ENCODE assay signal across 1 cellular context in genomic region chr15:42133892-42134502, GRCh38.
TF ChIP-seq lines count a peak whose summit lies in the region.

No MANE protein-coding gene starts in this region.

TF ChIP-seq in K562, 482 proteins besides CTCF, POLR2A, EP300 and RAD21 (continued from another document):
- TF ChIP-seq ZMIZ1 (IDR thresholded peaks at IDR 0.05; ENCODE audit: low read depth in 2 of 2, low read length in 2 of 2): 0 out of 4 replicates have a peak, but pooled peaks of 1 of the 2 experiments have one; percentile 7
- TF ChIP-seq ARID2 (IDR thresholded peaks at IDR 0.05): peak; percentile 70; the same call in 1 of the 2 replicates
- TF ChIP-seq PTRF (tag; IDR thresholded peaks at IDR 0.05): no peak
- TF ChIP-seq NELFE (IDR thresholded peaks at IDR 0.05; ENCODE audit: insufficient read depth, insufficient read length): no peak
- no peak for TF ChIP-seq IFI16 (CRISPR knock-in tag; IDR thresholded peaks at IDR 0.05)
- no peak for TF ChIP-seq KLF16 (IDR thresholded peaks at IDR 0.05)
- TF ChIP-seq DEAF1 (CRISPR knock-in tag; IDR thresholded peaks at IDR 0.05): peak; percentile 9; the same call in 1 of the 2 replicates
- no peak for TF ChIP-seq E2F4 (CRISPR knock-in tag; IDR thresholded peaks at IDR 0.05; ENCODE audit: low read depth)
- peak; percentile 72 for TF ChIP-seq SMC3 (conservative IDR thresholded peaks at IDR 0.05; ENCODE audit: insufficient read depth, low read depth, low read length)
- peak; percentile 52; the same call in 1 of the 2 replicates for TF ChIP-seq CTBP1 (IDR thresholded peaks at IDR 0.05; ENCODE audit: borderline replicate concordance)
- no peak for TF ChIP-seq THRA (IDR thresholded peaks at IDR 0.05)
- TF ChIP-seq GMEB1 (CRISPR knock-in tag; IDR thresholded peaks at IDR 0.05): no peak
- TF ChIP-seq NEUROD1 (IDR thresholded peaks at IDR 0.05; ENCODE audit: borderline replicate concordance, low read depth, low read length, partially characterized antibody): peak; percentile 38
- TF ChIP-seq TOE1 (IDR thresholded peaks at IDR 0.05; ENCODE audit: borderline replicate concordance): no peak
- TF ChIP-seq TOE1 (CRISPR knock-in tag; IDR thresholded peaks at IDR 0.05; ENCODE audit: borderline replicate concordance, low read depth): no peak
- peak in 1 of 3 experiments; percentile 57 for TF ChIP-seq YY1 (IDR thresholded peaks at IDR 0.05; ENCODE audit: borderline replicate concordance in 1 of 3, control insufficient read depth in 1 of 3, extremely low read depth in 1 of 3, insufficient read depth in 3 of 3, insufficient read length in 1 of 3, insufficient replicate concordance in 2 of 3, low read depth in 1 of 3, low read length in 2 of 3)
- no peak for TF ChIP-seq MIER1 (IDR thresholded peaks at IDR 0.05; ENCODE audit: low read depth)
- no peak for TF ChIP-seq HES1 (IDR thresholded peaks at IDR 0.05; ENCODE audit: low read depth)
